13 cellular contexts compared by ENCODE assay signal in the genomic region with DNA sequence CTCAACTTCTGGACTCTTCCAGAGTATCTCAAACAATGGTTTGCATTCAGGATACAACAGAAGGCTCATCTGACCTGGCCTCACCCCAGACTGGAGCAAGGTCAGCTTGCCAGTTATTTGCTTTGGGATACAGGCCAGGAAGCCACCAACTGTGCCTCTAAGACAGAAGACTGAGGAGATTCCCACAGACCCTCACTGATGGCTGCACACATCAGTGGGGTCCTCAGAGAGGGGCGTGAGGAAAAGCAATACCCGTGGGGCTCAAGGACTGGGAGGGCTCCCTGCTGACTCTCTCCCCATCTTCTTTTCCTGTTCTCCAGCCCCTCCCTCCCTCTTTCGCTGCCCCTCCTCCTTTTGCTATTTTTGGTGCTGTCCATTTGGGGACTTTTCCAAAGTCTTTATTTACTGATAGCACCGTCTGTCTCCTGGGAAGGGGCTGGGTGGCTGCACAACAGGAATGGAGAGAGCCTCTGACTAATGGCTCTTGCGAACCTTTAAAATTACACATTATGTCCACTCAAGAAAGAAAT. TPM values are rescaled to one million over a fixed set of nuclear protein-coding genes. Genes with fewer than 3 reads are reported as not detected.
DNase-seq lines count a peak whose midpoint lies in the region; ATAC-seq and TF ChIP-seq lines count a peak whose summit lies in the region.
"Had no signal": no experiment of that assay in that cellular context is flagged by ENCODE, and none has a peak within 500 bp of the region (broad histone marks: within the 10 kb centered on the region; RNA-seq: fewer than 3 reads in every experiment).

No MANE protein-coding gene starts in this region.

- CTCF ChIA-PET in WTC11 (lab: Charles Lee): interaction anchor here (2.5 kb wide), 1 partner anchor 60 kb away, joined by 9 read pairs; no protein-coding TSS in a partner anchor
- CTCF ChIA-PET in naive thymus-derived CD4-positive, alpha-beta T cell (lab: Charles Lee): no interaction called here
- CTCF ChIA-PET in activated CD8-positive, alpha-beta memory T cell treated with anti-CD3 and anti-CD28 coated beads, Interleukin-2, amount 10 ng/mL, durations not matched to agents 7 days and 5 days (lab: Charles Lee): interaction anchor here (1.6 kb wide), 1 partner anchor 60 kb away, joined by 5 read pairs; no protein-coding TSS in a partner anchor

- H3K4me3 ChIP-seq in GM23338 (no peak overlapping the region), left ventricle myocardium inferior (peak overlapping the region; percentile 38)
- H3K4me3 ChIP-seq in naive thymus-derived CD4-positive, alpha-beta T cell (ENCODE audit: low read length): no peak overlapping the region

- no peak for TF ChIP-seq CTCF in GM23338 (conservative IDR thresholded peaks at IDR 0.05; ENCODE audit: low read depth in 2 of 2)
- TF ChIP-seq CTCF in WTC11 (IDR thresholded peaks at IDR 0.05): no peak
- TF ChIP-seq CTCF in left ventricle myocardium inferior (IDR thresholded peaks at IDR 0.05; ENCODE audit: borderline replicate concordance): no peak

- DNase-seq in GM23338 (ENCODE audit: low spot score): peak; percentile 12
- DNase-seq in WTC11 (ENCODE audit: low spot score): no peak
- peak; percentile 37 for DNase-seq in left ventricle myocardium inferior
- peak; percentile 89 for DNase-seq in renal cortical epithelial cell (ENCODE audit: low read depth)
- DNase-seq in activated T-cell treated with anti-CD3 and anti-CD28 coated beads, Interleukin-2, amount 50 U/mL, for 72 hours: no peak
- DNase-seq in globus pallidus (ENCODE audit: low spot score): no peak
- DNase-seq in naive thymus-derived CD4-positive, alpha-beta T cell: no peak
- no peak for DNase-seq in activated CD8-positive, alpha-beta memory T cell treated with anti-CD3 and anti-CD28 coated beads, Interleukin-2, amount 10 ng/mL, durations not matched to agents 7 days and 5 days
- DNase-seq: CD4-positive, alpha-beta T cell; NCI-H226; posterior cingulate gyrus had no signal

- no peaks in the 10 kb centered on the region for H3K9me3 ChIP-seq in left ventricle myocardium inferior (replicated peaks)
- H3K9me3 ChIP-seq in naive thymus-derived CD4-positive, alpha-beta T cell (ENCODE audit: control insufficient read depth in 2 of 3, low read length in 3 of 3): peaks cover 0 to under 1% (median 0%) of the 10 kb centered on the region in 3 experiments

- H3K4me1 ChIP-seq in GM23338 (ENCODE audit: insufficient read depth) (peaks cover 52% of the 10 kb centered on the region), left ventricle myocardium inferior (peaks cover 97% of the 10 kb centered on the region)
- peaks cover 17 to 22% of the 10 kb centered on the region in 2 donors for H3K4me1 ChIP-seq in naive thymus-derived CD4-positive, alpha-beta T cell (ENCODE audit: control insufficient read depth in 2 of 2, insufficient read depth in 2 of 2, low read length in 2 of 2)

- H3K4me1 Mint-ChIP-seq in GM23338: peaks cover 61% of the 10 kb centered on the region
- peaks cover 60% of the 10 kb centered on the region for H3K4me1 Mint-ChIP-seq in WTC11
- H3K4me1 Mint-ChIP-seq in activated T-cell treated with anti-CD3 and anti-CD28 coated beads, Interleukin-2, amount 50 U/mL, for 72 hours (ENCODE audit: low read depth): peaks cover 43% of the 10 kb centered on the region
- peaks cover 48 to 84% (median 79%) of the 10 kb centered on the region in 7 donors for H3K4me1 Mint-ChIP-seq in naive thymus-derived CD4-positive, alpha-beta T cell
- H3K4me1 Mint-ChIP-seq in activated CD8-positive, alpha-beta memory T cell treated with anti-CD3 and anti-CD28 coated beads, Interleukin-2, amount 10 ng/mL, durations not matched to agents 7 days and 5 days: peaks cover 57% of the 10 kb centered on the region

- H3K4me3 Mint-ChIP-seq in GM23338 (peak overlapping the region; percentile 48), WTC11 (no peak overlapping the region)
- H3K4me3 Mint-ChIP-seq in activated T-cell treated with anti-CD3 and anti-CD28 coated beads, Interleukin-2, amount 50 U/mL, for 72 hours: no peak overlapping the region
- H3K4me3 Mint-ChIP-seq in naive thymus-derived CD4-positive, alpha-beta T cell: peak overlapping the region in 1 of 10 donors; percentile 49
- H3K4me3 Mint-ChIP-seq in activated CD8-positive, alpha-beta memory T cell treated with anti-CD3 and anti-CD28 coated beads, Interleukin-2, amount 10 ng/mL, durations not matched to agents 7 days and 5 days: no peak overlapping the region
- H3K4me3 Mint-ChIP-seq: activated naive CD8-positive, alpha-beta T cell; CD4-positive, alpha-beta T cell; IgD-negative memory B cell had no signal

- H3K36me3 Mint-ChIP-seq in GM23338 (ENCODE audit: low read depth) (peaks cover 8% of the 10 kb centered on the region; the same call in 2 of the 3 replicates), WTC11 (peaks cover 12% of the 10 kb centered on the region)
- peaks cover 4% of the 10 kb centered on the region in 2 donors for H3K36me3 Mint-ChIP-seq in activated T-cell treated with anti-CD3 and anti-CD28 coated beads, Interleukin-2, amount 50 U/mL, for 72 hours (ENCODE audit: insufficient read depth in 2 of 2)
- H3K36me3 Mint-ChIP-seq in naive thymus-derived CD4-positive, alpha-beta T cell: peaks cover 8 to 32% (median 15%) of the 10 kb centered on the region in 5 donors
- H3K36me3 Mint-ChIP-seq in activated CD8-positive, alpha-beta memory T cell treated with anti-CD3 and anti-CD28 coated beads, Interleukin-2, amount 10 ng/mL, durations not matched to agents 7 days and 5 days: peaks cover 45% of the 10 kb centered on the region

- intact Hi-C loops in left ventricle myocardium inferior (cut with micrococcal nuclease): no loop called here
- intact Hi-C loops in naive thymus-derived CD4-positive, alpha-beta T cell (cut with micrococcal nuclease): no loop called here

- H3K36me3 ChIP-seq in GM23338 (ENCODE audit: insufficient read depth): no peaks in the 10 kb centered on the region; the same call in 1 of the 2 replicates
- H3K36me3 ChIP-seq in left ventricle myocardium inferior: no peaks in the 10 kb centered on the region
- H3K36me3 ChIP-seq in naive thymus-derived CD4-positive, alpha-beta T cell (ENCODE audit: control insufficient read depth in 2 of 3, insufficient read depth in 3 of 3, low read length in 3 of 3): peaks cover 0 to 4% (median 0%) of the 10 kb centered on the region in 3 experiments

- H3K9me3 Mint-ChIP-seq in GM23338 (peaks cover 7% of the 10 kb centered on the region; the same call in 2 of the 3 replicates), WTC11 (peaks cover 10% of the 10 kb centered on the region)
- H3K9me3 Mint-ChIP-seq in activated T-cell treated with anti-CD3 and anti-CD28 coated beads, Interleukin-2, amount 50 U/mL, for 72 hours: peaks cover 2% of the 10 kb centered on the region in 2 donors
- H3K9me3 Mint-ChIP-seq in naive thymus-derived CD4-positive, alpha-beta T cell: peaks cover 0 to 10% (median 4%) of the 10 kb centered on the region in 11 donors
- H3K9me3 Mint-ChIP-seq in activated CD8-positive, alpha-beta memory T cell treated with anti-CD3 and anti-CD28 coated beads, Interleukin-2, amount 10 ng/mL, durations not matched to agents 7 days and 5 days (ENCODE audit: low read depth): peaks cover 5% of the 10 kb centered on the region
- H3K9me3 Mint-ChIP-seq: CD4-positive, alpha-beta T cell had no signal

- H3K27ac Mint-ChIP-seq in GM23338: no peak overlapping the region
- H3K27ac Mint-ChIP-seq in WTC11: no peak overlapping the region
- H3K27ac Mint-ChIP-seq in activated T-cell treated with anti-CD3 and anti-CD28 coated beads, Interleukin-2, amount 50 U/mL, for 72 hours: no peak overlapping the region
- peak overlapping the region in 2 of 9 donors; percentile 41 to 43 for H3K27ac Mint-ChIP-seq in naive thymus-derived CD4-positive, alpha-beta T cell
- no peak overlapping the region for H3K27ac Mint-ChIP-seq in activated CD8-positive, alpha-beta memory T cell treated with anti-CD3 and anti-CD28 coated beads, Interleukin-2, amount 10 ng/mL, durations not matched to agents 7 days and 5 days
- H3K27ac Mint-ChIP-seq: activated naive CD8-positive, alpha-beta T cell; CD4-positive, alpha-beta T cell; IgD-negative memory B cell had no signal

- no peaks in the 10 kb centered on the region; the same call in 1 of the 2 replicates for H3F3A ChIP-seq in GM23338 (replicated peaks; ENCODE audit: low read depth)

- H2AFZ ChIP-seq in GM23338: no peak overlapping the region

- H3K27ac ChIP-seq in GM23338 (ENCODE audit: low read depth) (no peak overlapping the region; the same call in 1 of the 2 replicates), left ventricle myocardium inferior (replicated peaks) (peak overlapping the region; percentile 72)
- no peak overlapping the region for H3K27ac ChIP-seq in naive thymus-derived CD4-positive, alpha-beta T cell (ENCODE audit: low read depth, low read length)

- peaks cover 2% of the 10 kb centered on the region; the same call in 1 of the 2 replicates for H3K9me2 ChIP-seq in GM23338 (ENCODE audit: insufficient read depth)

- H3K27me3 ChIP-seq in GM23338 (ENCODE audit: insufficient read depth): no peaks in the 10 kb centered on the region
- H3K27me3 ChIP-seq in left ventricle myocardium inferior (ENCODE audit: low read depth): no peaks in the 10 kb centered on the region
- no peaks in the 10 kb centered on the region for H3K27me3 ChIP-seq in naive thymus-derived CD4-positive, alpha-beta T cell (ENCODE audit: control insufficient read depth in 2 of 2, insufficient read depth in 2 of 2, low read length in 2 of 2)

- peak; percentile 43 for ATAC-seq in GM23338
- ATAC-seq in WTC11: peak; percentile 36
- no peak for ATAC-seq in activated T-cell treated with anti-CD3 and anti-CD28 coated beads, Interleukin-2, amount 50 U/mL, for 72 hours (replicated peaks in 1 of 2)
- ATAC-seq in naive thymus-derived CD4-positive, alpha-beta T cell: no peak
- no peak for ATAC-seq in activated CD8-positive, alpha-beta memory T cell treated with anti-CD3 and anti-CD28 coated beads, Interleukin-2, amount 10 ng/mL, durations not matched to agents 7 days and 5 days

- H3K27me3 Mint-ChIP-seq in GM23338 (ENCODE audit: insufficient read depth, low read depth, poor library complexity): peaks cover 14% of the 10 kb centered on the region
- peaks cover 10% of the 10 kb centered on the region for H3K27me3 Mint-ChIP-seq in WTC11 (ENCODE audit: low read depth)
- no peaks in the 10 kb centered on the region for H3K27me3 Mint-ChIP-seq in activated T-cell treated with anti-CD3 and anti-CD28 coated beads, Interleukin-2, amount 50 U/mL, for 72 hours (ENCODE audit: low read depth)
- no peaks in the 10 kb centered on the region for H3K27me3 Mint-ChIP-seq in naive thymus-derived CD4-positive, alpha-beta T cell
- no peaks in the 10 kb centered on the region for H3K27me3 Mint-ChIP-seq in activated CD8-positive, alpha-beta memory T cell treated with anti-CD3 and anti-CD28 coated beads, Interleukin-2, amount 10 ng/mL, durations not matched to agents 7 days and 5 days
- H3K27me3 Mint-ChIP-seq: activated naive CD8-positive, alpha-beta T cell; CD4-positive, alpha-beta T cell had no signal

- H4K20me1 ChIP-seq in GM23338 (replicated peaks; ENCODE audit: insufficient read depth): peaks cover 6% of the 10 kb centered on the region

- POLR2A ChIA-PET in WTC11 (lab: Charles Lee): no interaction called here
- POLR2A ChIA-PET in naive thymus-derived CD4-positive, alpha-beta T cell (lab: Charles Lee): no interaction called here

- peaks cover 45% of the 10 kb centered on the region for H3K79me2 ChIP-seq in GM23338 (replicated peaks; ENCODE audit: insufficient read depth)

- H3K4me2 ChIP-seq in GM23338: peak overlapping the region; percentile 68

RNA-seq across cellular contexts. Expression of gene RELL1, which starts 23.2 kb away (rescaled TPM):
- total RNA-seq in GM23338 (2014; rRNA removed; shearing (Covaris generic)): 27.0 and 28.5 TPM in 2 replicates
- polyA plus RNA-seq in GM23338 (2016; fragmentation: Nextera tagmentation; extraction: Ambion mirVana): 1.9 and 2.8 TPM in 2 replicates
- total RNA-seq in WTC11 (2021) (10.1 to 14.4 TPM (median 12.5 TPM) in 3 replicates), left ventricle myocardium inferior (22.2 TPM), renal cortical epithelial cell (71.7 and 171 TPM in 2 replicates)
- 10 to 100 TPM; 14.0 to 18.9 TPM for total RNA-seq in activated T-cell treated with anti-CD3 and anti-CD28 coated beads, Interleukin-2, amount 50 U/mL, for 72 hours
- total RNA-seq in naive thymus-derived CD4-positive, alpha-beta T cell: 10 to 100 TPM; 25.5 to 35.2 (median 28.2) TPM
- polyA plus RNA-seq in naive thymus-derived CD4-positive, alpha-beta T cell: 1 to 10 TPM; 4.8 to 7.6 TPM
- 10 to 100 TPM; 35.5 to 42.3 TPM for total RNA-seq in activated CD8-positive, alpha-beta memory T cell treated with anti-CD3 and anti-CD28 coated beads, Interleukin-2, amount 10 ng/mL, durations not matched to agents 7 days and 5 days

Comparison
In these comparisons a context has a peak if more than half of its experiments do, and no peak if none do; other contexts are left out.
1. ATAC-seq: peak in GM23338 (single experiment) and WTC11 (single experiment); none in activated T-cell treated with anti-CD3 and anti-CD28 coated beads, Interleukin-2, amount 50 U/mL, for 72 hours (0 of 2), naive thymus-derived CD4-positive, alpha-beta T cell (single experiment) and activated CD8-positive, alpha-beta memory T cell treated with anti-CD3 and anti-CD28 coated beads, Interleukin-2, amount 10 ng/mL, durations not matched to agents 7 days and 5 days (single experiment).
2. DNase-seq: peak in GM23338 (single experiment), left ventricle myocardium inferior (single experiment) and renal cortical epithelial cell (single experiment); none in WTC11 (single experiment), activated T-cell treated with anti-CD3 and anti-CD28 coated beads, Interleukin-2, amount 50 U/mL, for 72 hours (0 of 2), globus pallidus (single experiment), naive thymus-derived CD4-positive, alpha-beta T cell (0 of 9) and activated CD8-positive, alpha-beta memory T cell treated with anti-CD3 and anti-CD28 coated beads, Interleukin-2, amount 10 ng/mL, durations not matched to agents 7 days and 5 days (single experiment).